8 cellular contexts compared by ENCODE assay signal in the genomic region with DNA sequence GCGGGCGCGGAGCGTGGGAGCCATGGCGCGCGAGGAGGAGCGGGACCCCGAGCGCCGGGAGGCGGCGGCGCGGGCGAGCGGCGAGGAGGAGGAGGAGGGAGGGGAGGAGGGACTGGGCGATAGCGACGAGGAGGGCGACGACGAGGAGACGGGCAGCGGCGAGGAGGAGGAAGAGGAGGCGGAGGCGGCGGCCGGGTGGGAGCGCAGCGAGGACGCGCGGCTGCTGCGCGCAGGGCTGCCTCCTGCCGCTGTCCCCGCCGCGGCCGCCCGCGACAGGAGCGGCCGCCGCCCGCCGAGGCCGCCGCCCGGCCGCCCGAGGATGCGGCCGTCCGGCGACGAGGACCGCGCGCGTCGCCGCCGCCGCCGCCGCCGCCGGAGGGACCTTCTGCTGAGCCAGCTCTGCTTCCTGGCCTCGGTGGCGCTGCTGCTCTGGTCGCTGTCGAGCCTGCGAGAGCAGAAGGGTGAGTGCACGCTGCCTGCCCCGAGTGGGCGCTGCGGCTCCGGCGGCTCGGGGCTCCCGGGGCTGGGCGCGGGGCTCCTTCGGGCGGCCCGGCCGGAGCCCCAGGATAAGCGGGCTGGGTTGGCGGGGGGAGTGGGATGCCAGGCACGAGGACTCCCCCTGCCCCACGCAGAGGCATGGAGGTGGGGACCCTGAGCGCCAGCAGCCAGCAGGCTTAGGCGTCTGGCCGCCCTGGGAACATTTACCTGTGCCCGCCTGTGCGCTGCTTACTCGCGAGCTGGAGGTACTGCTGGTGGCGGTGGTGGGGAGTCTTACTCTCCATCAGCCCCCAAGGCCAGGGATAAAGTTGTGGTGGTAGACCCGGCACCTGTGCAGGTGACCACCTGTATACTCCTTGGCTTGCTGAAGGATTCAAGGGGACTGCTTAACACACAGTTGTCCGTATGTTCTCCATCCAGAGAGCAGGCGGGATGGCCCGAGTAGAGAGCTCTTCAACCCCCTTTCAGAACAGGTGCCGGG. TPM values are rescaled to one million over a fixed set of nuclear protein-coding genes. Genes with fewer than 3 reads are reported as not detected.
DNase-seq lines count a peak whose midpoint lies in the region; ATAC-seq and TF ChIP-seq lines count a peak whose summit lies in the region.

A gene (plus strand): TSS at position 119 of the 979 bp plus-strand sequence.

- H3K4me3 ChIP-seq in esophagus (ENCODE audit: low read depth in 1 of 2, low read length in 2 of 2) (peak within 1 kb of the TSS; percentile 58 to 79), thyroid gland (replicated peaks in 1 of 3) (peak within 1 kb of the TSS; percentile 28 to 60 (median 54))

- ATAC-seq in HG02938 (IDR thresholded peaks at IDR 0.05; ENCODE audit: unreplicated experiment) (peak; percentile 62), HG02884 (IDR thresholded peaks at IDR 0.05; ENCODE audit: unreplicated experiment) (no peak)

- H3K36me3 ChIP-seq in esophagus (ENCODE audit: control insufficient read depth in 2 of 2, insufficient read depth in 2 of 2, low read length in 1 of 2), result no peaks in the 10 kb centered on the region
- H3K36me3 ChIP-seq in thyroid gland, result no peaks in the 10 kb centered on the region

- peak; percentile 79 for DNase-seq in SIG-M5 treated with dmso at 0.1 percent for 504 hours (lab: John Stamatoyannopoulos, UW; ENCODE audit: unreplicated experiment)
- DNase-seq in SIG-M5 (lab: John Stamatoyannopoulos, UW), result no peak
- DNase-seq in RPMI7951 (ENCODE audit: low read depth), result peak; percentile 82
- peak; percentile 49 to 75 for DNase-seq in mesothelial cell of epicardium (ENCODE audit: low spot score in 2 of 2, unreplicated experiment in 2 of 2)
- peak; percentile 86 to 90 for DNase-seq in thyroid gland

- no peaks in the 10 kb centered on the region for H3K4me1 ChIP-seq in esophagus (ENCODE audit: control insufficient read depth in 2 of 2, insufficient read depth in 2 of 2, low read length in 1 of 2)
- peaks cover 15 to 23% of the 10 kb centered on the region in 2 donors for H3K4me1 ChIP-seq in thyroid gland

- peak within 1 kb of the TSS; percentile 64 for H3K4me3 Mint-ChIP-seq in mesothelial cell of epicardium

- H3K4me1 Mint-ChIP-seq in mesothelial cell of epicardium, result peaks cover 7% of the 10 kb centered on the region

- H3K27me3 Mint-ChIP-seq in mesothelial cell of epicardium (ENCODE audit: low read depth), result peaks cover 81% of the 10 kb centered on the region

- no peaks in the 10 kb centered on the region for H3K27me3 ChIP-seq in esophagus (ENCODE audit: control insufficient read depth in 1 of 2, insufficient read depth in 2 of 2, low read length in 2 of 2)
- H3K27me3 ChIP-seq in thyroid gland, result no peaks in the 10 kb centered on the region

- H3K36me3 Mint-ChIP-seq in mesothelial cell of epicardium, result no peaks in the 10 kb centered on the region

- intact Hi-C loops in thyroid gland (cut with DNase I), result no loop called here

- WGBS in esophagus, 2 donors, result 3 to 4% methylated on average over 65 to 108 of the region's 108 CpGs
- WGBS in thyroid gland, 2 donors, result 3 to 4% methylated on average over 18 to 33 of the region's 108 CpGs

- peak; percentile 18 for TF ChIP-seq CTCF in mesothelial cell of epicardium (IDR thresholded peaks at IDR 0.05; ENCODE audit: unreplicated experiment)
- peak in 5 of 6 experiments; percentile 38 to 72 (median 46) for TF ChIP-seq CTCF in thyroid gland (IDR thresholded peaks at IDR 0.05)

- TF ChIP-seq POLR2A in thyroid gland (IDR thresholded peaks at IDR 0.05), result peak in 1 of 2 donors; percentile 42

- no peaks in the 10 kb centered on the region for H3K9me3 ChIP-seq in esophagus (ENCODE audit: control insufficient read depth in 2 of 2, insufficient read depth in 1 of 2, low read depth in 1 of 2, low read length in 1 of 2)
- H3K9me3 ChIP-seq in thyroid gland, result no peaks in the 10 kb centered on the region

- H3K27ac ChIP-seq in esophagus (ENCODE audit: low read depth in 2 of 2, low read length in 1 of 2), result peak within 1 kb of the TSS; percentile 43 to 80
- H3K27ac ChIP-seq in thyroid gland, result peak within 1 kb of the TSS; percentile 55 to 82 (median 71)

- no peak within 1 kb of the TSS for H3K27ac Mint-ChIP-seq in mesothelial cell of epicardium

- H3K9me3 Mint-ChIP-seq in mesothelial cell of epicardium, result no peaks in the 10 kb centered on the region

RNA-seq across cellular contexts. Expression of the gene that starts here (rescaled TPM):
- 9.0 and 9.6 TPM in 2 replicates for total RNA-seq in RPMI7951 (2014; rRNA removed; shearing (Covaris generic))
- polyA plus RNA-seq in esophagus, result 1 to 10 TPM; 6.5 to 7.3 TPM
- total RNA-seq in mesothelial cell of epicardium (3.2 to 3.3 TPM (median 3.3 TPM) in 3 replicates), thyroid gland (1 to 10 TPM; 4.0 to 8.1 (median 6.3) TPM)
